Comparison of ENCODE assay signal across 10 cellular contexts in the genomic region with DNA sequence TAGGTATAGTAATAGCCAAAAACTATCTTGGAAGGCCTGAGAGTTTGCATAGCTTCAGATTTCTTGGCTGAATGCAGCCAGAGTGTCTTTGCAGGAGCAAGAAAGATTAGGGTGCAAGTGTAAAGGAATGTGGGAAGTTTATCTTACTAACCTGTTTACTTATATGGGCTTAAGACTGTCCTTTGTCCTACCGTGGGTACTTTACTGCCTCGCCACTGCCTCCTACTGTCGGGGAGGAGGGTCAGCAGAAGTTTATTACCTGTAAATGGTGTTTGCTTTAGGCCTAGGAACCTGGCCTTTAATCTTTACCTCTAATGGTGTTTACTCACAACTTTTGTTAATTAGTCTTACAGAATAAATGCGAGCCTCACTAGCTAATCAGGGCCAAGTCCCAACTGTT.
DNase-seq lines count a peak whose midpoint lies in the region; ATAC-seq and TF ChIP-seq lines count a peak whose summit lies in the region.
"Had no signal": no experiment of that assay in that cellular context is flagged by ENCODE, and none has a peak within 500 bp of the region (broad histone marks: within the 10 kb centered on the region; RNA-seq: fewer than 3 reads in every experiment).

No MANE protein-coding gene starts in this region.

- H3K4me1 Mint-ChIP-seq in HFFc6 (ENCODE audit: low read depth): no peaks in the 10 kb centered on the region
- H3K4me1 Mint-ChIP-seq in CD8-positive, alpha-beta T cell (ENCODE audit: low read depth): no peaks in the 10 kb centered on the region
- H3K4me1 Mint-ChIP-seq: T-cell had no signal

- H3K27me3 Mint-ChIP-seq in HFFc6 (ENCODE audit: insufficient read depth): no peaks in the 10 kb centered on the region; the same call in none of the 2 replicates
- H3K27me3 Mint-ChIP-seq in CD8-positive, alpha-beta T cell (ENCODE audit: low read depth): no peaks in the 10 kb centered on the region
- H3K27me3 Mint-ChIP-seq: T-cell had no signal

- CTCF ChIA-PET in CD8-positive, alpha-beta T cell (lab: Charles Lee): no interaction called here

- no peaks in the 10 kb centered on the region for H3K9me3 ChIP-seq in DND-41 (ENCODE audit: insufficient read depth, low read length, severe bottlenecking)
- H3K9me3 ChIP-seq in WERI-Rb-1 (ENCODE audit: severe bottlenecking): peaks cover 3% of the 10 kb centered on the region
- H3K9me3 ChIP-seq in CD8-positive, alpha-beta T cell (ENCODE audit: low read length): no peaks in the 10 kb centered on the region

- H3K36me3 Mint-ChIP-seq in HFFc6 (ENCODE audit: low read depth): no peaks in the 10 kb centered on the region
- no peaks in the 10 kb centered on the region for H3K36me3 Mint-ChIP-seq in CD8-positive, alpha-beta T cell
- H3K36me3 Mint-ChIP-seq: T-cell had no signal

- H3K27ac ChIP-seq in DND-41 (ENCODE audit: low read length) (no peak overlapping the region), WERI-Rb-1 (no peak overlapping the region)
- H3K27ac ChIP-seq in CD8-positive, alpha-beta T cell (ENCODE audit: low read depth, low read length): no peak overlapping the region

- H3K4me3 ChIP-seq in DND-41 (ENCODE audit: low read depth in 1 of 2, low read length in 2 of 2) (no peak overlapping the region), WERI-Rb-1 (ENCODE audit: low read depth, low read length) (no peak overlapping the region)
- H3K4me3 ChIP-seq in CD8-positive, alpha-beta T cell (ENCODE audit: low read depth, low read length): no peak overlapping the region

- TF ChIP-seq CTCF in DND-41 (IDR thresholded peaks at IDR 0.05; ENCODE audit: borderline replicate concordance, extremely low read depth, low read length, poor library complexity, severe bottlenecking): peak; percentile 44
- peak; percentile 53 for TF ChIP-seq CTCF in HFFc6 (IDR thresholded peaks at IDR 0.05)
- peak; percentile 57 for TF ChIP-seq CTCF in WERI-Rb-1 (IDR thresholded peaks at IDR 0.05; ENCODE audit: low read depth, low read length)
- no peak for TF ChIP-seq CTCF in CD8-positive, alpha-beta T cell (IDR thresholded peaks at IDR 0.05)

- POLR2A ChIA-PET in CD8-positive, alpha-beta T cell (lab: Charles Lee): no interaction called here

- H4K20me1 ChIP-seq in DND-41 (ENCODE audit: insufficient read depth, low read length): no peaks in the 10 kb centered on the region

- no peak overlapping the region for H2AFZ ChIP-seq in DND-41 (ENCODE audit: low read depth, low read length)

- H3K36me3 ChIP-seq in DND-41 (ENCODE audit: insufficient read depth, low read length) (no peaks in the 10 kb centered on the region), WERI-Rb-1 (no peaks in the 10 kb centered on the region)
- no peaks in the 10 kb centered on the region for H3K36me3 ChIP-seq in CD8-positive, alpha-beta T cell (ENCODE audit: insufficient read depth, low read length)

- H3K4me1 ChIP-seq in DND-41 (ENCODE audit: insufficient read depth, low read length): no peaks in the 10 kb centered on the region
- H3K4me1 ChIP-seq in CD8-positive, alpha-beta T cell (ENCODE audit: insufficient read depth, low read length): no peaks in the 10 kb centered on the region

- H3K27ac Mint-ChIP-seq in HFFc6: no peak overlapping the region
- no peak overlapping the region for H3K27ac Mint-ChIP-seq in CD8-positive, alpha-beta T cell
- H3K27ac Mint-ChIP-seq: T-cell had no signal

- DNase-seq in DND-41 (no peak), HFFc6 (no peak), WERI-Rb-1 (peak; percentile 27), islet precursor cell (peak; percentile 51), hypothalamus (lab: John Stamatoyannopoulos, UW) (no peak), posterior vena cava (ENCODE audit: low spot score) (no peak), GM19238 (ENCODE audit: insufficient read length, low spot score) (no peak)
- no peak for DNase-seq in CD8-positive, alpha-beta T cell
- DNase-seq: activated T-cell treated with anti-CD3 and anti-CD28 coated beads, Interleukin-2, amount 50 U/mL, for 1 hour; T-cell had no signal

- H3K27me3 ChIP-seq in DND-41 (ENCODE audit: insufficient read depth, low read length, poor library complexity): no peaks in the 10 kb centered on the region
- H3K27me3 ChIP-seq in WERI-Rb-1 (ENCODE audit: insufficient read depth, low read depth, severe bottlenecking): no peaks in the 10 kb centered on the region
- H3K27me3 ChIP-seq in CD8-positive, alpha-beta T cell (ENCODE audit: insufficient read depth, low read length): no peaks in the 10 kb centered on the region

- H3K9ac ChIP-seq in DND-41 (ENCODE audit: low read depth, low read length): no peak overlapping the region

- no peak overlapping the region for H3K4me3 Mint-ChIP-seq in HFFc6
- no peak overlapping the region for H3K4me3 Mint-ChIP-seq in CD8-positive, alpha-beta T cell
- H3K4me3 Mint-ChIP-seq: T-cell had no signal

- H3K79me2 ChIP-seq in DND-41 (ENCODE audit: insufficient read depth, low read length): no peaks in the 10 kb centered on the region

- no peak for ATAC-seq in DND-41 (ENCODE audit: insufficient read depth, low read depth)
- ATAC-seq in CD8-positive, alpha-beta T cell: no peak
- ATAC-seq: T-cell had no signal

- no peaks in the 10 kb centered on the region; the same call in 1 of the 2 replicates for H3K9me3 Mint-ChIP-seq in HFFc6
- peaks cover 52% of the 10 kb centered on the region for H3K9me3 Mint-ChIP-seq in CD8-positive, alpha-beta T cell

- intact Hi-C loops in posterior vena cava (cut with DNase I): no loop called here
- intact Hi-C loops in CD8-positive, alpha-beta T cell (cut with DNase I, micrococcal nuclease): no loop called here

- H3K4me2 ChIP-seq in DND-41 (ENCODE audit: insufficient read depth, low read length): no peak overlapping the region

Comparison
In these comparisons a context has a peak if more than half of its experiments do, and no peak if none do; other contexts are left out.
1. DNase-seq: peak in WERI-Rb-1 (single experiment) and islet precursor cell (single experiment); none in DND-41 (single experiment), HFFc6 (single experiment), hypothalamus (0 of 51), posterior vena cava (single experiment), GM19238 (single experiment) and CD8-positive, alpha-beta T cell (0 of 7).